9 cellular contexts compared by ENCODE assay signal in genomic region chr12:96198970-96199369, GRCh38. TPM values are rescaled to one million over a fixed set of nuclear protein-coding genes. Genes with fewer than 3 reads are reported as not detected.
DNase-seq lines count a peak whose midpoint lies in the region; ATAC-seq and TF ChIP-seq lines count a peak whose summit lies in the region.
"Had no signal": no experiment of that assay in that cellular context is flagged by ENCODE, and none has a peak within 500 bp of the region (broad histone marks: within the 10 kb centered on the region; RNA-seq: fewer than 3 reads in every experiment).

No MANE protein-coding gene starts in this region.

- ATAC-seq in activated T-helper 17 cell treated with anti-CD3 and anti-CD28 coated beads, Interleukin-2, amount 50 U/mL, for 72 hours (replicated peaks) = peak; percentile 51
- ATAC-seq in GM19035 (IDR thresholded peaks at IDR 0.05; ENCODE audit: unreplicated experiment) = no peak
- no peak for ATAC-seq in aorta (ENCODE audit: low FRiP score)

- H3K4me1 Mint-ChIP-seq in activated T-helper 17 cell treated with anti-CD3 and anti-CD28 coated beads, Interleukin-2, amount 50 U/mL, for 72 hours = peaks cover 34% of the 10 kb centered on the region
- peaks cover 34% of the 10 kb centered on the region for H3K4me1 Mint-ChIP-seq in nephron progenitor cell

- no peaks in the 10 kb centered on the region for H3K27me3 ChIP-seq in aorta (ENCODE audit: control insufficient read depth in 1 of 2, insufficient read depth in 2 of 2, low read length in 1 of 2)

- H3K4me3 ChIP-seq in aorta (ENCODE audit: low read length in 2 of 2) = no peak overlapping the region

- peaks cover 83% of the 10 kb centered on the region for H3K36me3 Mint-ChIP-seq in activated T-helper 17 cell treated with anti-CD3 and anti-CD28 coated beads, Interleukin-2, amount 50 U/mL, for 72 hours (ENCODE audit: low read depth)
- H3K36me3 Mint-ChIP-seq in nephron progenitor cell (ENCODE audit: low read depth) = peaks cover 22% of the 10 kb centered on the region

- H3K9me3 ChIP-seq in aorta (ENCODE audit: control insufficient read depth, low read length) = no peaks in the 10 kb centered on the region

- H3K27ac Mint-ChIP-seq in activated T-helper 17 cell treated with anti-CD3 and anti-CD28 coated beads, Interleukin-2, amount 50 U/mL, for 72 hours = peak overlapping the region; percentile 100
- no peak overlapping the region for H3K27ac Mint-ChIP-seq in nephron progenitor cell

- DNase-seq in AML-193 (lab: John Stamatoyannopoulos, UW) (peak; percentile 7 to 43), HS-27A (ENCODE audit: low read depth) (peak; percentile 80), kidney glomerular epithelial cell (lab: John Stamatoyannopoulos, UW) (peak; percentile 91), germinal center (ENCODE audit: low spot score) (no peak), aorta (no peak), nephron progenitor cell (no peak)
- DNase-seq: substantia nigra had no signal

- H3K27ac ChIP-seq in aorta (ENCODE audit: low read depth in 1 of 2, low read length in 2 of 2) = no peak overlapping the region

- H3K36me3 ChIP-seq in aorta (ENCODE audit: control insufficient read depth in 1 of 2, insufficient read depth in 2 of 2, low read length in 1 of 2) = no peaks in the 10 kb centered on the region

- H3K4me1 ChIP-seq in aorta (ENCODE audit: control insufficient read depth in 1 of 2, insufficient read depth in 2 of 2, low read length in 2 of 2) = peaks cover 0 to 4% of the 10 kb centered on the region in 2 donors

- intact Hi-C loops in aorta (cut with DNase I) = loop anchor here in 1 of 2 donors (5.0 kb wide), 1 partner anchor 137 kb away; no protein-coding TSS in a partner anchor

- H3K4me3 Mint-ChIP-seq in activated T-helper 17 cell treated with anti-CD3 and anti-CD28 coated beads, Interleukin-2, amount 50 U/mL, for 72 hours = peak overlapping the region; percentile 99
- H3K4me3 Mint-ChIP-seq in nephron progenitor cell = no peak overlapping the region

- H3K9me3 Mint-ChIP-seq in activated T-helper 17 cell treated with anti-CD3 and anti-CD28 coated beads, Interleukin-2, amount 50 U/mL, for 72 hours = no peaks in the 10 kb centered on the region
- peaks cover 10% of the 10 kb centered on the region for H3K9me3 Mint-ChIP-seq in nephron progenitor cell

- H3K27me3 Mint-ChIP-seq in activated T-helper 17 cell treated with anti-CD3 and anti-CD28 coated beads, Interleukin-2, amount 50 U/mL, for 72 hours = no peaks in the 10 kb centered on the region
- no peaks in the 10 kb centered on the region for H3K27me3 Mint-ChIP-seq in nephron progenitor cell (ENCODE audit: low read depth, poor library complexity)

- TF ChIP-seq CTCF in nephron progenitor cell (IDR thresholded peaks at IDR 0.05) = no peak

RNA-seq across cellular contexts. Expression of gene ELK3, which starts 4.8 kb away (rescaled TPM):
- total RNA-seq in activated T-helper 17 cell treated with anti-CD3 and anti-CD28 coated beads, Interleukin-2, amount 50 U/mL, for 72 hours = 10 to 100 TPM; 31.3 to 39.2 TPM
- 10 to 100 TPM; 57.8 to 73.8 TPM for total RNA-seq in aorta
- 10 to 100 TPM; 13.6 to 14.2 TPM for polyA plus RNA-seq in aorta

Comparison
In these comparisons a context has a peak if more than half of its experiments do, and no peak if none do; other contexts are left out.
1. DNase-seq: peak in AML-193 (2 of 2), HS-27A (single experiment) and kidney glomerular epithelial cell (single experiment); none in germinal center (single experiment), aorta (0 of 2) and nephron progenitor cell (single experiment).